8 cellular contexts compared by ENCODE assay signal in genomic region chr21:26842976-26843911, GRCh38. TPM values are rescaled to one million over a fixed set of nuclear protein-coding genes. Genes with fewer than 3 reads are reported as not detected.
A peak's percentile ranks its signal among the peaks of the same experiment; 100 is the strongest.
DNase-seq lines count a peak whose midpoint lies in the region; ATAC-seq and TF ChIP-seq lines count a peak whose summit lies in the region.

No MANE protein-coding gene starts in this region.

- WGBS in esophagus squamous epithelium, 2 donors, result 1% methylated on average over 21 to 30 of the region's 33 CpGs

- no peaks in the 10 kb centered on the region for H3K9me3 ChIP-seq in esophagus squamous epithelium
- no peaks in the 10 kb centered on the region for H3K9me3 ChIP-seq in mononuclear cell (ENCODE audit: low read depth, low read length)
- no peaks in the 10 kb centered on the region for H3K9me3 ChIP-seq in tibial artery

- peak overlapping the region; percentile 97 for H3K27ac ChIP-seq in VCaP
- H3K27ac ChIP-seq in esophagus squamous epithelium, result peak overlapping the region; percentile 77 to 96 (median 94)
- peak overlapping the region; percentile 89 to 95 for H3K27ac ChIP-seq in tibial artery

- H3K4me1 ChIP-seq in esophagus squamous epithelium (peaks cover 14 to 89% (median 18%) of the 10 kb centered on the region in 3 donors), mononuclear cell (ENCODE audit: insufficient read depth, low read length) (peaks cover 37% of the 10 kb centered on the region), tibial artery (peaks cover 0 to 50% (median 17%) of the 10 kb centered on the region in 4 donors)

- peak in 3 of 4 donors; percentile 7 to 43 (median 12) for TF ChIP-seq POLR2A in esophagus squamous epithelium (IDR thresholded peaks at IDR 0.05)

- TF ChIP-seq CTCF in VCaP (conservative IDR thresholded peaks at IDR 0.05), result peak; percentile 68
- TF ChIP-seq CTCF in esophagus squamous epithelium (IDR thresholded peaks at IDR 0.05), result peak in 4 of 6 experiments; percentile 15 to 46 (median 32)
- peak; percentile 26 to 28 for TF ChIP-seq CTCF in tibial artery (IDR thresholded peaks at IDR 0.05)

- peaks cover 16 to 41% (median 17%) of the 10 kb centered on the region in 3 donors for H3K36me3 ChIP-seq in esophagus squamous epithelium
- H3K36me3 ChIP-seq in tibial artery, result peaks cover 42 to 44% (median 44%) of the 10 kb centered on the region in 3 donors

- H3K4me3 ChIP-seq in Jurkat, Clone E6-1 (ENCODE audit: low read length), result peak overlapping the region; percentile 67
- H3K4me3 ChIP-seq in esophagus squamous epithelium, result peak overlapping the region; percentile 62 to 85 (median 78)
- peak overlapping the region; percentile 30 for H3K4me3 ChIP-seq in mononuclear cell (ENCODE audit: low read length)
- peak overlapping the region; percentile 79 to 82 for H3K4me3 ChIP-seq in tibial artery

- H3K27me3 ChIP-seq in esophagus squamous epithelium (peaks cover 0 to 48% (median 0%) of the 10 kb centered on the region in 4 donors), mononuclear cell (ENCODE audit: insufficient read depth, low read length) (peaks cover 59% of the 10 kb centered on the region), tibial artery (no peaks in the 10 kb centered on the region)

- ATAC-seq in GM19328 (IDR thresholded peaks at IDR 0.05; ENCODE audit: unreplicated experiment), result no peak
- ATAC-seq in GM21576 (IDR thresholded peaks at IDR 0.05; ENCODE audit: unreplicated experiment), result no peak

- peak; percentile 92 for DNase-seq in COLO829 (ENCODE audit: low spot score)
- peak; percentile 92 for DNase-seq in Jurkat, Clone E6-1 (ENCODE audit: low read depth, low spot score)
- DNase-seq in esophagus squamous epithelium (lab: John Stamatoyannopoulos, UW), result no peak
- DNase-seq in tibial artery, result peak; percentile 94 to 98

- intact Hi-C loops in esophagus squamous epithelium (cut with DNase I), result no loop called here
- intact Hi-C loops in tibial artery (cut with DNase I; ENCODE audit: low total_unique reads), result no loop called here

RNA-seq across cellular contexts. Expression of gene ADAMTS1, which starts 2.0 kb away (rescaled TPM):
- 31.8 TPM for polyA plus RNA-seq in Jurkat, Clone E6-1 (2012; ENCODE audit: insufficient read depth, insufficient read length)
- total RNA-seq in esophagus squamous epithelium (10 to 100 TPM in 3 of 4 donors, 1 to 10 TPM in 1; 2.8 to 33.0 (median 19.3) TPM), mononuclear cell (2.2 TPM)

Comparison
In these comparisons a context has a peak if more than half of its experiments do, and no peak if none do; other contexts are left out.
1. H3K4me3 ChIP-seq: peak in every context shown above with its lines; median percentile 80 in tibial artery; 78 in esophagus squamous epithelium; 67 in Jurkat, Clone E6-1; 30 in mononuclear cell.